8 cellular contexts compared by ENCODE assay signal in genomic region chr12:6925239-6925542, GRCh38. TPM values are rescaled to one million over a fixed set of nuclear protein-coding genes. Genes with fewer than 3 reads are reported as not detected.
A peak's percentile ranks its signal among the peaks of the same experiment; 100 is the strongest.
DNase-seq lines count a peak whose midpoint lies in the region; ATAC-seq, FAIRE-seq and TF ChIP-seq lines count a peak whose summit lies in the region.
"Had no signal": no experiment of that assay in that cellular context is flagged by ENCODE, and none has a peak within 500 bp of the region (broad histone marks: within the 10 kb centered on the region; RNA-seq: fewer than 3 reads in every experiment).

No MANE protein-coding gene starts in this region.

- H3K27me3 ChIP-seq in HUES48 (ENCODE audit: control insufficient read depth, insufficient read depth, low read length) (no peaks in the 10 kb centered on the region), hepatocyte (no peaks in the 10 kb centered on the region), small intestine (ENCODE audit: control insufficient read depth in 2 of 2, insufficient read depth in 2 of 2, low read length in 2 of 2) (no peaks in the 10 kb centered on the region)

- no peak for DNase-seq in hepatocyte (ENCODE audit: low spot score)
- no peak for DNase-seq in small intestine
- DNase-seq in posterior cingulate gyrus, result no peak
- no peak for DNase-seq in activated CD8-positive, alpha-beta memory T cell treated with anti-CD3 and anti-CD28 coated beads, Interleukin-2, amount 50 U/mL, for 48 hours

- H3K9ac ChIP-seq in HUES48 (ENCODE audit: low read depth, low read length), result peak overlapping the region; percentile 11

- no peak for FAIRE-seq in small intestine (lab: Jason Lieb, UNC)

- peak overlapping the region; percentile 76 for H3K4me2 ChIP-seq in hepatocyte

- no peak overlapping the region for H2AFZ ChIP-seq in hepatocyte

- intact Hi-C loops in posterior cingulate gyrus (cut with DNase I), result no loop called here

- H3K4me1 ChIP-seq in HUES48 (ENCODE audit: control insufficient read depth, insufficient read depth, low read length) (peaks cover 30% of the 10 kb centered on the region), hepatocyte (ENCODE audit: insufficient read depth) (peaks cover 37% of the 10 kb centered on the region), small intestine (ENCODE audit: control insufficient read depth in 2 of 2, insufficient read depth in 1 of 2, low read depth in 1 of 2, low read length in 1 of 2) (peaks cover 7 to 14% of the 10 kb centered on the region in 2 donors)

- H3K9me3 ChIP-seq in HUES48 (ENCODE audit: control insufficient read depth, insufficient read depth, low read length) (no peaks in the 10 kb centered on the region), hepatocyte (ENCODE audit: low read depth) (no peaks in the 10 kb centered on the region), small intestine (ENCODE audit: control insufficient read depth, low read depth) (no peaks in the 10 kb centered on the region)

- no peak for ATAC-seq in HG03354 (IDR thresholded peaks at IDR 0.05; ENCODE audit: poor library complexity, severe bottlenecking, unreplicated experiment)

- peaks cover 15% of the 10 kb centered on the region for H4K20me1 ChIP-seq in hepatocyte (ENCODE audit: insufficient read depth, poor library complexity, severe bottlenecking)

- WGBS in hepatocyte (ENCODE audit: low lambda C conversion rate, missing lambda C conversion rate), result 55% methylated on average over 1 of the region's 1 CpG
- WGBS in small intestine, 3 donors, result 15 to 36% (median 30%) methylated on average over 1 of the region's 1 CpG

- H3K4me3 ChIP-seq in HUES48 (ENCODE audit: low read depth, low read length) (peak overlapping the region; percentile 71; the same call in 1 of the 2 replicates), WI38 (ENCODE audit: low read depth, low read length) (0 out of 2 replicates have a peak overlapping the region, but pooled peaks have one; percentile 8), hepatocyte (no peak overlapping the region), small intestine (ENCODE audit: low read depth in 1 of 2, low read length in 2 of 2) (no peak overlapping the region)

- no peaks in the 10 kb centered on the region for H3K9me2 ChIP-seq in hepatocyte (replicated peaks; ENCODE audit: insufficient read depth)

- peak overlapping the region; percentile 92 for H3K27ac ChIP-seq in HUES48 (ENCODE audit: low read depth, low read length)
- H3K27ac ChIP-seq in hepatocyte, result peak overlapping the region; percentile 99
- H3K27ac ChIP-seq in small intestine (ENCODE audit: low read depth in 1 of 2, low read length in 1 of 2), result peak overlapping the region; percentile 27 to 92

- peaks cover 35% of the 10 kb centered on the region for H3K36me3 ChIP-seq in HUES48 (ENCODE audit: control insufficient read depth, insufficient read depth, low read length)
- H3K36me3 ChIP-seq in hepatocyte (replicated peaks; ENCODE audit: insufficient read depth, low read depth), result no peaks in the 10 kb centered on the region
- H3K36me3 ChIP-seq in small intestine (ENCODE audit: control insufficient read depth in 2 of 2, insufficient read depth in 2 of 2, low read length in 2 of 2), result no peaks in the 10 kb centered on the region

- peaks cover 33% of the 10 kb centered on the region for H3K79me2 ChIP-seq in hepatocyte

- TF ChIP-seq CTCF in WI38 (IDR thresholded peaks at IDR 0.05; ENCODE audit: low read depth, low read length) (no peak), hepatocyte (IDR thresholded peaks at IDR 0.05; ENCODE audit: poor library complexity) (no peak)

RNA-seq across cellular contexts. Expression of gene ATN1, which starts 2.6 kb away (rescaled TPM):
- 11.1 and 15.8 TPM in 2 replicates for total RNA-seq in hepatocyte
- polyA plus RNA-seq in hepatocyte (32.7 and 43.7 TPM in 2 replicates), small intestine (10 to 100 TPM; 34.0 to 50.6 (median 41.8) TPM)

RNA-seq across cellular contexts. Expression of gene ENO2, which starts 10.8 kb away (rescaled TPM):
- 11.1 and 11.8 TPM in 2 replicates for total RNA-seq in hepatocyte
- polyA plus RNA-seq in hepatocyte (14.2 and 18.8 TPM in 2 replicates), small intestine (10 to 100 TPM in 1 of 3 donors, 1 to 10 TPM in 1, under 1 TPM in 1; 0.67 to 19.1 (median 3.0) TPM)

RNA-seq across cellular contexts. Expression of gene RNU7-1, which starts 18.4 kb away (rescaled TPM):
- not detected in 2 replicates for total RNA-seq in hepatocyte
- polyA plus RNA-seq in hepatocyte (not detected in 2 replicates), small intestine (not detected)
- total RNA-seq: mononuclear cell had no signal

RNA-seq across cellular contexts. Expression of gene C12orf57, which starts 18.6 kb away (rescaled TPM):
- total RNA-seq in hepatocyte, result 219 and 289 TPM in 2 replicates
- polyA plus RNA-seq in hepatocyte (217 and 219 TPM in 2 replicates), small intestine (100 to 1,000 TPM; 185 to 379 (median 361) TPM)

RNA-seq across cellular contexts. Expression of gene LRRC23, which starts 20.6 kb away (rescaled TPM):
- total RNA-seq in hepatocyte, result 8.2 and 9.3 TPM in 2 replicates
- polyA plus RNA-seq in hepatocyte, result 9.9 and 12.9 TPM in 2 replicates
- 1 to 10 TPM; 3.6 to 5.1 (median 4.2) TPM for polyA plus RNA-seq in small intestine

Comparison
In these comparisons a context has a peak if more than half of its experiments do, and no peak if none do; other contexts are left out.
1. H3K4me3 ChIP-seq: peak in HUES48 (single experiment) and WI38 (single experiment); none in hepatocyte (single experiment) and small intestine (0 of 2).
2. Peak in every context shown above with its lines, with median percentiles within 50 percentile points of each other: H3K27ac ChIP-seq.